Comparison of ENCODE assay signal across 1 cellular context in the genomic region with DNA sequence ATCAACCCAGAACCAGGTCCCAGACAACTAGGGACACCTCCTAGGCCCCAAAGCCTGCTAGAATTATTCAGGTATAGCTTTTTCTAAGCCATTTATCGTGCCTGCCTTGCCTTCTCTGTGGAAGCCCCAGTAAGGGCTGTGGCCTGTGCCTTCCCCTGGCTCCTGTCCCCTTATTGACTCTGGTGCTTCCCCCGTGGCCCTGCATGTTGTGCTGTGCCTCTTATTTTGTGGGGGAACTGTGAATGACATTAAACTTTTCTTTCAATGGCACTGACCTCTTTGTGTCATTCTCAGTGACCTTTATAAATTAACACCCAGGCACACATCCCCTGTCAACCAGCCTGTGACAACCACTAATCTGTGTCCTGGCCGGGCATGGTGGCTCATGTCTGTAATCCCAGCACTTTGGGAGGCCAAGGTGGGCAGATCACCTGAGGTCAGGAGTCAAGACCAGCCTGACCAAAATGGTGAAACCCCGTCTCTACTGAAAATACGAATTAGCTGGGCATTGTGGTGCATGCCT.
TF ChIP-seq lines count a peak whose summit lies in the region.

No MANE protein-coding gene starts in this region.

TF ChIP-seq in GM12878, 131 proteins besides CTCF, POLR2A, EP300 and RAD21:
- peak in 1 of 2 experiments; percentile 34; a peak in 1 of 4 replicates for TF ChIP-seq BHLHE40 (IDR thresholded peaks at IDR 0.05; ENCODE audit: borderline replicate concordance in 1 of 2, low read depth in 2 of 2, low read length in 1 of 2)
- TF ChIP-seq NR2F1 (conservative IDR thresholded peaks at IDR 0.05), result peak; percentile 84
- no peak for TF ChIP-seq POLR2AphosphoS2 (IDR thresholded peaks at IDR 0.05; ENCODE audit: low read depth, low read length)
TF ChIP-seq in GM12878: peak in this region for 2.
